8 cellular contexts compared by ENCODE assay signal in the genomic region with DNA sequence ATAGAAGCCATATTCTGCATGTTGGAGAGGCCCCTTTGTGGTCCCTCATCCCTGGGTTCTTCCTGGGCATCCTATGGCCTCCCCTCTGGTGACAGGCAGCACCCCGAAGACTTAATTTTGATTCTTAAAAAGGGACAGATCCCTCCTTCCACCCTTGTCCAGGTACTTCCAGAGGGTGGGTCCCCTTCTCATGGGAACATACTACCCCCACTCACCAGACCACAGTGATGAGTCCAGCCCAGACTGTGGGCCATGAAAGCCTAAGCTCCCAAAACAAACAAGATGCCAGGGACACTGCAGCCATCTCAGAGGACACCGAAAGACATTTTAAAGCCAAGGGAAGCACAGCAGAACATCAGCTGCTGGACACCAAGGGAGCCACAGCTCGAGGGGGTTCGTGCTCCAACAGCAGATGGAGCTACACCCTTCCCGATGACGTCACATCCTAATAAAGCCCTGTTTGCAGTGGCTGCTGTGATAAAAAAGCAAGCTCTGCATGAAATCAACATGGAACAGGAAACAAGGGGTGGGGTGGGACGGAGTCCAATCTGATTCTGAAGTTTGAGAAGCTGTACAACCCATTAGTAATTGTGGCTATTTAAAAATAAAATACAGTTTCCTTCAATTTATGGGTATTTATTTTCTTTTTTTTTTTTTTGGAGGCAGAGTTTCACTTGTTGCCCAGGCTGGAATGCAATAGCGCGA. TPM values are rescaled to one million over a fixed set of nuclear protein-coding genes. Genes with fewer than 3 reads are reported as not detected.
DNase-seq lines count a peak whose midpoint lies in the region; ATAC-seq lines count a peak whose summit lies in the region.

No MANE protein-coding gene starts in this region.

- H2AK5ac ChIP-seq in trophoblast cell (ENCODE audit: low read length) = no peak overlapping the region

- H3K23ac ChIP-seq in trophoblast cell (ENCODE audit: low read length) = no peak overlapping the region

- no peak overlapping the region for H3K4me2 ChIP-seq in trophoblast cell (ENCODE audit: low read length)

- H2AFZ ChIP-seq in trophoblast cell (ENCODE audit: insufficient read depth, low read length, poor library complexity) = no peak overlapping the region

- peaks cover 44% of the 10 kb centered on the region for H3K79me2 ChIP-seq in trophoblast cell (ENCODE audit: control insufficient read depth, insufficient read depth, low read length, poor library complexity)

- H3K27ac ChIP-seq in trophoblast cell (ENCODE audit: low read depth, low read length) = peak overlapping the region; percentile 69

- H3K79me1 ChIP-seq in trophoblast cell (ENCODE audit: low read length) = no peaks in the 10 kb centered on the region

- H3K27ac Mint-ChIP-seq in activated naive CD8-positive, alpha-beta T cell treated with anti-CD3 and anti-CD28 coated beads, Interleukin-2, amount 50 U/mL, for 24 hours = peak overlapping the region; percentile 15

- no peaks in the 10 kb centered on the region for H3K9me3 Mint-ChIP-seq in activated naive CD8-positive, alpha-beta T cell treated with anti-CD3 and anti-CD28 coated beads, Interleukin-2, amount 50 U/mL, for 24 hours

- no peak overlapping the region for H3K14ac ChIP-seq in trophoblast cell (ENCODE audit: low read length)

- peak overlapping the region; percentile 2 for H3K18ac ChIP-seq in trophoblast cell (ENCODE audit: low read length)

- no peak overlapping the region for H2BK5ac ChIP-seq in trophoblast cell (ENCODE audit: low read depth, low read length, poor library complexity)

- peaks cover 66% of the 10 kb centered on the region for H3K4me1 Mint-ChIP-seq in activated naive CD8-positive, alpha-beta T cell treated with anti-CD3 and anti-CD28 coated beads, Interleukin-2, amount 50 U/mL, for 24 hours

- H4K12ac ChIP-seq in trophoblast cell (ENCODE audit: low read depth, low read length) = no peak overlapping the region

- no CpG with 5 or more reads among the region's 9 CpGs for WGBS in trophoblast cell (ENCODE audit: extremely low coverage, insufficient coverage, insufficient read length)

- peaks cover 7 to 13% of the 10 kb centered on the region in 2 experiments for H3K36me3 ChIP-seq in trophoblast cell (ENCODE audit: control insufficient read depth in 1 of 2, insufficient read depth in 2 of 2, low read length in 2 of 2)

- H3K4me3 Mint-ChIP-seq in activated naive CD8-positive, alpha-beta T cell treated with anti-CD3 and anti-CD28 coated beads, Interleukin-2, amount 50 U/mL, for 24 hours = no peak overlapping the region

- peaks cover 5% of the 10 kb centered on the region for H3K9me3 ChIP-seq in trophoblast cell (ENCODE audit: insufficient read depth, low read depth, low read length)

- no peak overlapping the region for H2BK12ac ChIP-seq in trophoblast cell (ENCODE audit: low read length)

- no peak overlapping the region for H4K91ac ChIP-seq in trophoblast cell (ENCODE audit: low read depth, low read length)

- no peak overlapping the region for H3K4me3 ChIP-seq in trophoblast cell (ENCODE audit: low read depth, low read length)

- no peak overlapping the region for H4K8ac ChIP-seq in trophoblast cell (ENCODE audit: low read depth, low read length)

- peak in 2 of 3 experiments; percentile 17 to 63 for DNase-seq in NCI-H1417 (lab: John Stamatoyannopoulos, UW)
- no peak for DNase-seq in NCI-H1417 treated with DMSO at 0.1 percent for 48 hours (lab: John Stamatoyannopoulos, UW)
- DNase-seq in NCI-H345 (lab: John Stamatoyannopoulos, UW) = peak; percentile 58
- DNase-seq in activated naive CD8-positive, alpha-beta T cell treated with anti-CD3 and anti-CD28 coated beads, Interleukin-2, amount 50 U/mL, for 24 hours = no peak
- peak; percentile 88 for DNase-seq in glomerular endothelial cell (ENCODE audit: extremely low read depth, low read depth, low spot score)
- DNase-seq in trophoblast cell = peak in 1 of 2 donors; percentile 45

- H3K27me3 Mint-ChIP-seq in activated naive CD8-positive, alpha-beta T cell treated with anti-CD3 and anti-CD28 coated beads, Interleukin-2, amount 50 U/mL, for 24 hours = no peaks in the 10 kb centered on the region

- H3K27me3 ChIP-seq in trophoblast cell (ENCODE audit: insufficient read depth, low read length) = no peaks in the 10 kb centered on the region

- no peak for ATAC-seq in activated naive CD8-positive, alpha-beta T cell treated with anti-CD3 and anti-CD28 coated beads, Interleukin-2, amount 50 U/mL, for 24 hours
- no peak for ATAC-seq in HG03108 (IDR thresholded peaks at IDR 0.05; ENCODE audit: unreplicated experiment)
- ATAC-seq in activated CD4-positive, CD25-positive, alpha-beta regulatory T cell treated with anti-CD3 and anti-CD28 coated beads, Interleukin-2, amount 50 U/mL, for 24 hours = no peak

- H3K36me3 Mint-ChIP-seq in activated naive CD8-positive, alpha-beta T cell treated with anti-CD3 and anti-CD28 coated beads, Interleukin-2, amount 50 U/mL, for 24 hours (ENCODE audit: low read depth) = peaks cover 5% of the 10 kb centered on the region

- H2BK120ac ChIP-seq in trophoblast cell (ENCODE audit: insufficient read depth, low read length, poor library complexity) = no peak overlapping the region

- H3K4me1 ChIP-seq in trophoblast cell (ENCODE audit: control insufficient read depth in 1 of 2, insufficient read depth in 2 of 2, low read length in 2 of 2) = peaks cover 13 to 19% of the 10 kb centered on the region in 2 experiments

- no peak overlapping the region for H3K9ac ChIP-seq in trophoblast cell (ENCODE audit: low read length)

- peak overlapping the region; percentile 96 for H3K4ac ChIP-seq in trophoblast cell (ENCODE audit: low read depth, low read length)

RNA-seq across cellular contexts. Expression of gene GNB1, which starts 32.4 kb away (rescaled TPM):
- total RNA-seq in glomerular endothelial cell = 211 and 291 TPM in 2 replicates
- 211 and 220 TPM in 2 replicates for polyA plus RNA-seq in trophoblast cell (2013)

RNA-seq across cellular contexts. Expression of gene CALML6, which starts 56.5 kb away (rescaled TPM):
- 0.18 and 1.4 TPM in 2 replicates for total RNA-seq in glomerular endothelial cell
- polyA plus RNA-seq in trophoblast cell (2013) = 0.19 and 0.25 TPM in 2 replicates

Comparison
In these comparisons a context has a peak if more than half of its experiments do, and no peak if none do; other contexts are left out.
1. DNase-seq: peak in NCI-H1417 (2 of 3), NCI-H345 (single experiment) and glomerular endothelial cell (single experiment); none in NCI-H1417 treated with DMSO at 0.1 percent for 48 hours (single experiment) and activated naive CD8-positive, alpha-beta T cell treated with anti-CD3 and anti-CD28 coated beads, Interleukin-2, amount 50 U/mL, for 24 hours (single experiment).